24 cellular contexts compared by ENCODE assay signal in the genomic region with DNA sequence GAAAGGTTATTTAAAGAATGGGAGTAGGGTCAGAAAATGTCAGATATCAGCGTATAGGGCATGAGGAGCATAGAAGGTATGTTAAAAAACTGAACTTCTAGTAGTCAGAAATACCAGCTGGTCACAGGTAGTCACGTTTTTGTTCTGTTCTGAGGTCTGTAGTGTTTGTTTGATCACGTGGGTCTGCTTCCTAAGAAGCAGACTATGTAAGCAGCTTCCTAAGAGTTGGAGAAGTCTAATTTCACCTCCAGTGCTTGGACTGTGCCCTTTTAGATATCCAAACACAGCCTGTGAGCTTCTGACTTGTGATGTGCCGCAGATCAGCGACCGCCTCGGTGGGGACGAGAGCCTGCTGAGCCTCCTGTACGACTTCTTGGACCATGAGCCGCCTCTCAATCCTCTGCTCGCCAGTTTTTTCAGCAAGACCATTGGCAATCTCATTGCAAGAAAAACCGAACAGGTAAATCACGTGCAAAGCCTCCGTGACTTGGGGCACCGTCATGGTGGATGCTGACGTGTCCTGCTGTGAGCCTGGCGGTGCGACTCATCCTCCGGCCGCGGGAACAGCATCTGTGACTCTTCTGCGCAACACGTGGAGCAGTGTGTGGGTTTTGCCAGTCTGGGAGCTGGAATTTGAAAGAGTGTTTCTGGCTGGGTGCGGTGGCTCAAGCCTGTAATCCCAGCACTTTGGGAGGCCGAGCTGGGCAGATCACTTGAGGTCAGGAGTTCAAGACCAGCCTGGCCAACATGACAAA.
DNase-seq lines count a peak whose midpoint lies in the region; ATAC-seq, FAIRE-seq and TF ChIP-seq lines count a peak whose summit lies in the region.
"Had no signal": no experiment of that assay in that cellular context is flagged by ENCODE, and none has a peak within 500 bp of the region (broad histone marks: within the 10 kb centered on the region; RNA-seq: fewer than 3 reads in every experiment).

No MANE protein-coding gene starts in this region.

- H4K20me1 ChIP-seq in astrocyte (ENCODE audit: insufficient read depth, low read length) = peaks cover 29% of the 10 kb centered on the region

- H3K4me3 Mint-ChIP-seq in activated CD4-positive, alpha-beta T cell treated with anti-CD3 and anti-CD28 coated beads, Interleukin-2, amount 10 ng/mL, durations not matched to agents 7 days and 5 days = no peak overlapping the region
- H3K4me3 Mint-ChIP-seq in CD8-positive, alpha-beta T cell = no peak overlapping the region
- no peak overlapping the region for H3K4me3 Mint-ChIP-seq in astrocyte (ENCODE audit: unreplicated experiment)
- no peak overlapping the region for H3K4me3 Mint-ChIP-seq in naive thymus-derived CD8-positive, alpha-beta T cell

- POLR2A ChIA-PET in activated CD4-positive, alpha-beta T cell treated with anti-CD3 and anti-CD28 coated beads, Interleukin-2, amount 10 ng/mL, durations not matched to agents 7 days and 5 days (lab: Charles Lee) = no interaction called here
- POLR2A ChIA-PET in CD8-positive, alpha-beta T cell (lab: Charles Lee) = no interaction called here
- POLR2A ChIA-PET in naive thymus-derived CD8-positive, alpha-beta T cell (lab: Charles Lee) = no interaction called here

- H3K4me1 ChIP-seq in CD8-positive, alpha-beta T cell (ENCODE audit: insufficient read depth, low read length) = no peaks in the 10 kb centered on the region
- peaks cover 2% of the 10 kb centered on the region for H3K4me1 ChIP-seq in astrocyte (ENCODE audit: insufficient read depth, low read length)
- H3K4me1 ChIP-seq: Peyer's patch, psoas muscle, tibial artery had no signal

- no peaks in the 10 kb centered on the region for H3K9me3 Mint-ChIP-seq in activated CD4-positive, alpha-beta T cell treated with anti-CD3 and anti-CD28 coated beads, Interleukin-2, amount 10 ng/mL, durations not matched to agents 7 days and 5 days
- no peaks in the 10 kb centered on the region for H3K9me3 Mint-ChIP-seq in CD8-positive, alpha-beta T cell
- H3K9me3 Mint-ChIP-seq in astrocyte (ENCODE audit: unreplicated experiment) = no peaks in the 10 kb centered on the region
- no peaks in the 10 kb centered on the region for H3K9me3 Mint-ChIP-seq in naive thymus-derived CD8-positive, alpha-beta T cell

- H3K4me3 ChIP-seq in CD8-positive, alpha-beta T cell (ENCODE audit: low read depth, low read length) = no peak overlapping the region
- H3K4me3 ChIP-seq in astrocyte (ENCODE audit: insufficient read depth, low read depth, low read length) = no peak overlapping the region
- H3K4me3 ChIP-seq: lower lobe of right lung, Peyer's patch, psoas muscle, SK-N-MC, spleen, tibial artery had no signal

- in situ Hi-C loops in ACHN (cut with HindIII; ENCODE audit: low pct_ligation_motif_present, low pct_unique_long_range_greater_than_20kb, low sequenced_read_pairs) = no loop called here

- FAIRE-seq in astrocyte (lab: Jason Lieb, UNC) = no peak
- FAIRE-seq: GM12891, HTR-8/SVneo had no signal

- H3K36me3 Mint-ChIP-seq in activated CD4-positive, alpha-beta T cell treated with anti-CD3 and anti-CD28 coated beads, Interleukin-2, amount 10 ng/mL, durations not matched to agents 7 days and 5 days (ENCODE audit: low read depth) = peaks cover 14% of the 10 kb centered on the region
- peaks cover 57% of the 10 kb centered on the region for H3K36me3 Mint-ChIP-seq in CD8-positive, alpha-beta T cell
- peaks cover 22% of the 10 kb centered on the region for H3K36me3 Mint-ChIP-seq in astrocyte (ENCODE audit: low read depth, unreplicated experiment)
- peaks cover 0 to 72% (median 3%) of the 10 kb centered on the region in 3 donors for H3K36me3 Mint-ChIP-seq in naive thymus-derived CD8-positive, alpha-beta T cell

- no peak for TF ChIP-seq CTCF in CD8-positive, alpha-beta T cell (IDR thresholded peaks at IDR 0.05)
- TF ChIP-seq CTCF in astrocyte (IDR thresholded peaks at IDR 0.05; ENCODE audit: insufficient read depth, low read depth, low read length) = no peak

- no peak overlapping the region for H2AFZ ChIP-seq in astrocyte (ENCODE audit: low read depth, low read length)

- H3K36me3 ChIP-seq in CD8-positive, alpha-beta T cell (ENCODE audit: insufficient read depth, low read length) = peaks cover 5% of the 10 kb centered on the region
- peaks cover 13% of the 10 kb centered on the region for H3K36me3 ChIP-seq in astrocyte (ENCODE audit: insufficient read depth, low read length)

- no peaks in the 10 kb centered on the region for H3K9me3 ChIP-seq in CD8-positive, alpha-beta T cell (ENCODE audit: low read length)
- no peaks in the 10 kb centered on the region for H3K9me3 ChIP-seq in astrocyte (ENCODE audit: insufficient read depth, low read depth, low read length)
- H3K9me3 ChIP-seq: lower lobe of right lung, Peyer's patch, psoas muscle, spleen, tibial artery had no signal

- no peak for ATAC-seq in CD8-positive, alpha-beta T cell
- no peak for ATAC-seq in naive thymus-derived CD8-positive, alpha-beta T cell
- ATAC-seq: activated CD4-positive, CD25-positive, alpha-beta regulatory T cell treated with anti-CD3 and anti-CD28 coated beads, Interleukin-2, amount 50 U/mL, for 24 hours; psoas muscle had no signal

- no peak overlapping the region for H3K27ac ChIP-seq in CD8-positive, alpha-beta T cell (ENCODE audit: low read depth, low read length)
- no peak overlapping the region for H3K27ac ChIP-seq in astrocyte (ENCODE audit: low read depth, low read length)
- H3K27ac ChIP-seq: lower lobe of right lung, Peyer's patch, psoas muscle, SK-N-MC, spleen, tibial artery had no signal

- no peaks in the 10 kb centered on the region for H3K27me3 Mint-ChIP-seq in activated CD4-positive, alpha-beta T cell treated with anti-CD3 and anti-CD28 coated beads, Interleukin-2, amount 10 ng/mL, durations not matched to agents 7 days and 5 days
- no peaks in the 10 kb centered on the region for H3K27me3 Mint-ChIP-seq in CD8-positive, alpha-beta T cell (ENCODE audit: low read depth)
- H3K27me3 Mint-ChIP-seq in astrocyte (ENCODE audit: low read depth, unreplicated experiment) = no peaks in the 10 kb centered on the region
- H3K27me3 Mint-ChIP-seq in naive thymus-derived CD8-positive, alpha-beta T cell = no peaks in the 10 kb centered on the region

- peaks cover 23% of the 10 kb centered on the region for H3K79me2 ChIP-seq in astrocyte (ENCODE audit: insufficient read depth, low read length)

- intact Hi-C loops in CD8-positive, alpha-beta T cell (cut with DNase I, micrococcal nuclease) = no loop called here

- no peaks in the 10 kb centered on the region for H3K27me3 ChIP-seq in CD8-positive, alpha-beta T cell (ENCODE audit: insufficient read depth, low read length)
- H3K27me3 ChIP-seq in astrocyte (ENCODE audit: insufficient read depth, low read length) = no peaks in the 10 kb centered on the region
- H3K27me3 ChIP-seq: Peyer's patch, spleen, tibial artery had no signal

- peaks cover 1% of the 10 kb centered on the region for H3K4me1 Mint-ChIP-seq in activated CD4-positive, alpha-beta T cell treated with anti-CD3 and anti-CD28 coated beads, Interleukin-2, amount 10 ng/mL, durations not matched to agents 7 days and 5 days
- H3K4me1 Mint-ChIP-seq in CD8-positive, alpha-beta T cell (ENCODE audit: low read depth) = peaks cover 8% of the 10 kb centered on the region
- H3K4me1 Mint-ChIP-seq in astrocyte (ENCODE audit: low read depth, unreplicated experiment) = peaks cover 4% of the 10 kb centered on the region
- peaks cover 13 to 23% (median 15%) of the 10 kb centered on the region in 4 donors for H3K4me1 Mint-ChIP-seq in naive thymus-derived CD8-positive, alpha-beta T cell

- no peak for DNase-seq in activated CD4-positive, alpha-beta T cell treated with anti-CD3 and anti-CD28 coated beads, Interleukin-2, amount 10 ng/mL, durations not matched to agents 7 days and 5 days
- DNase-seq in activated CD4-positive, alpha-beta T cell treated with anti-CD3 and anti-CD28 coated beads for 48 hours = no peak
- DNase-seq in CD8-positive, alpha-beta T cell = no peak
- DNase-seq in astrocyte (ENCODE audit: low read depth) = no peak
- no peak for DNase-seq in naive thymus-derived CD8-positive, alpha-beta T cell
- DNase-seq in ACHN = no peak
- no peak for DNase-seq in NCI-H1694 (lab: John Stamatoyannopoulos, UW)
- DNase-seq in NK-92 treated with Interleukin-12 subunit alpha and Interleukin-12 subunit beta, amount 100 ng/mL, for 24 hours (lab: John Stamatoyannopoulos, UW) = no peak
- DNase-seq: caudate nucleus; DMS 273 treated with DMSO at 0.1 percent for 48 hours; effector CD8-positive, alpha-beta T cell; GF-D8; head of caudate nucleus; lower lobe of right lung; NCI-H1436; NCI-H2227 treated with DMSO at 0.1 percent for 48 hours; Peyer's patch; psoas muscle; spleen; tibial artery had no signal

- no peak overlapping the region for H3K4me2 ChIP-seq in astrocyte (ENCODE audit: low read length)

- CTCF ChIA-PET in activated CD4-positive, alpha-beta T cell treated with anti-CD3 and anti-CD28 coated beads, Interleukin-2, amount 10 ng/mL, durations not matched to agents 7 days and 5 days (lab: Charles Lee) = no interaction called here
- CTCF ChIA-PET in CD8-positive, alpha-beta T cell (lab: Charles Lee) = interaction anchor here (1.0 to 1.2 kb wide), 2 partner anchors 90 to 154 kb away, joined by 3 read pairs; no protein-coding TSS in a partner anchor

- peak overlapping the region; percentile 42 for H3K27ac Mint-ChIP-seq in activated CD4-positive, alpha-beta T cell treated with anti-CD3 and anti-CD28 coated beads, Interleukin-2, amount 10 ng/mL, durations not matched to agents 7 days and 5 days
- peak overlapping the region; percentile 43 for H3K27ac Mint-ChIP-seq in CD8-positive, alpha-beta T cell
- H3K27ac Mint-ChIP-seq in astrocyte (ENCODE audit: unreplicated experiment) = peak overlapping the region; percentile 12
- peak overlapping the region in 7 of 10 donors; percentile 31 to 79 (median 57) for H3K27ac Mint-ChIP-seq in naive thymus-derived CD8-positive, alpha-beta T cell

- no peak overlapping the region for H3K9ac ChIP-seq in astrocyte (ENCODE audit: low read length)
